Comparison of ENCODE assay signal across 11 cellular contexts in the genomic region with DNA sequence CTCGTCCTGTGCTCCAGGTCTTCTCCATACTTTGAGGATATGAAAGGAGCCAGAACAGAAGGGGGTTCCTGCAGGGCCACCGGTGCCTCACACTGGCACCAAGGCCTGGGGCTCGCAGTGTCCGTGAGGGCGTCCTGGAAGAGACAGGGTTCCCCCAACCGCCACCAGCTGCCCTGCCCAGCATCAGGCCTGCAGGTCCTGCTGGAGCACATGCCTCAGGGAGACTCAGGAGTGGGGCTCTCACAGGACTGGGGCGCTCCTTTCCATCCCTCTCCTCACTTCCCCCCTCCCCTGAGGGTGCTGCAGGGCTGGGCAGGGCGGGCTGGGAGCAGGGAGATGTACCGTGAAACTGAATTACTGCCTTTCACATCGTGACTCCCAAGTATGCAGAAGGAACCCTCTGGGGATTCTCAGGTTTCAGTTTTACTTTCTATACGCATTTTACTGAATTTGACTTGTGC. TPM values are rescaled to one million over a fixed set of nuclear protein-coding genes. Genes with fewer than 3 reads are reported as not detected.
DNase-seq lines count a peak whose midpoint lies in the region; ATAC-seq and TF ChIP-seq lines count a peak whose summit lies in the region.
"Had no signal": no experiment of that assay in that cellular context is flagged by ENCODE, and none has a peak within 500 bp of the region (broad histone marks: within the 10 kb centered on the region; RNA-seq: fewer than 3 reads in every experiment).

No MANE protein-coding gene starts in this region.

- H3K27ac Mint-ChIP-seq in endodermal cell, result no peak overlapping the region
- H3K27ac Mint-ChIP-seq: activated naive CD4-positive, alpha-beta T cell treated with anti-CD3 and anti-CD28 coated beads, Interleukin-2, amount 10 ng/mL, durations not matched to agents 7 days and 5 days had no signal

- H3K27me3 ChIP-seq in endodermal cell (ENCODE audit: control insufficient read depth, insufficient read depth, low read length, poor library complexity, severe bottlenecking) (no peaks in the 10 kb centered on the region), ascending aorta (no peaks in the 10 kb centered on the region)

- H3K4me1 ChIP-seq in endodermal cell (ENCODE audit: control insufficient read depth, insufficient read depth, low read length) (no peaks in the 10 kb centered on the region), ascending aorta (no peaks in the 10 kb centered on the region)

- H3K27ac ChIP-seq in endodermal cell (ENCODE audit: low read depth, low read length) (no peak overlapping the region), ascending aorta (no peak overlapping the region)

- H3K9me3 ChIP-seq in endodermal cell (ENCODE audit: control insufficient read depth, low read length), result peaks cover 21% of the 10 kb centered on the region
- H3K9me3 ChIP-seq in ascending aorta, result no peaks in the 10 kb centered on the region

- H3K27me3 Mint-ChIP-seq in endodermal cell (ENCODE audit: insufficient read depth), result no peaks in the 10 kb centered on the region
- H3K27me3 Mint-ChIP-seq: activated naive CD4-positive, alpha-beta T cell treated with anti-CD3 and anti-CD28 coated beads, Interleukin-2, amount 10 ng/mL, durations not matched to agents 7 days and 5 days had no signal

- DNase-seq in DMS79 treated with DMSO at 0.1 percent for 48 hours (lab: John Stamatoyannopoulos, UW) (peak; percentile 57), choroid plexus epithelial cell (ENCODE audit: low read depth) (peak; percentile 72), NCI-H748 (lab: John Stamatoyannopoulos, UW; ENCODE audit: unreplicated experiment) (no peak), endodermal cell (no peak), ascending aorta (ENCODE audit: low spot score in 2 of 2) (no peak)
- DNase-seq: activated naive CD4-positive, alpha-beta T cell treated with anti-CD3 and anti-CD28 coated beads, Interleukin-2, amount 10 ng/mL, durations not matched to agents 7 days and 5 days; effector memory CD4-positive, alpha-beta T cell; NK-92 treated with Interleukin-12 subunit alpha and Interleukin-12 subunit beta, amount 100 ng/mL, for 24 hours had no signal

- peaks cover 46% of the 10 kb centered on the region for H3K36me3 Mint-ChIP-seq in endodermal cell (ENCODE audit: low read depth)

- no peak overlapping the region for H3K4me3 Mint-ChIP-seq in endodermal cell
- H3K4me3 Mint-ChIP-seq: activated naive CD4-positive, alpha-beta T cell treated with anti-CD3 and anti-CD28 coated beads, Interleukin-2, amount 10 ng/mL, durations not matched to agents 7 days and 5 days had no signal

- no peaks in the 10 kb centered on the region for H3K4me1 Mint-ChIP-seq in endodermal cell
- H3K4me1 Mint-ChIP-seq: activated naive CD4-positive, alpha-beta T cell treated with anti-CD3 and anti-CD28 coated beads, Interleukin-2, amount 10 ng/mL, durations not matched to agents 7 days and 5 days had no signal

- H3K9me3 Mint-ChIP-seq in endodermal cell, result no peaks in the 10 kb centered on the region
- H3K9me3 Mint-ChIP-seq: activated naive CD4-positive, alpha-beta T cell treated with anti-CD3 and anti-CD28 coated beads, Interleukin-2, amount 10 ng/mL, durations not matched to agents 7 days and 5 days had no signal

- H3K9ac ChIP-seq in endodermal cell (ENCODE audit: extremely low read depth, low read length, poor library complexity, severe bottlenecking), result no peak overlapping the region

- H3K4me3 ChIP-seq in choroid plexus epithelial cell (ENCODE audit: low read depth, low read length), result no peak overlapping the region
- H3K4me3 ChIP-seq in endodermal cell (ENCODE audit: low read length), result no peak overlapping the region
- H3K4me3 ChIP-seq in ascending aorta, result no peak overlapping the region

- intact Hi-C loops in ascending aorta (cut with DNase I), result no loop called here

- TF ChIP-seq CTCF in choroid plexus epithelial cell (conservative IDR thresholded peaks at IDR 0.05; ENCODE audit: low read depth, low read length) (no peak), endodermal cell (conservative IDR thresholded peaks at IDR 0.05) (no peak), ascending aorta (IDR thresholded peaks at IDR 0.05) (no peak)

- ATAC-seq in GM19468 (IDR thresholded peaks at IDR 0.05; ENCODE audit: extremely low read depth, unreplicated experiment) (peak; percentile 63), HG03378 (IDR thresholded peaks at IDR 0.05; ENCODE audit: unreplicated experiment) (peak; percentile 81), HG02588 (IDR thresholded peaks at IDR 0.05; ENCODE audit: unreplicated experiment) (no peak)

- peaks cover 48% of the 10 kb centered on the region for H3K36me3 ChIP-seq in endodermal cell (ENCODE audit: control insufficient read depth, insufficient read depth, low read length)
- H3K36me3 ChIP-seq in ascending aorta, result peaks cover 9 to 28% of the 10 kb centered on the region in 2 donors

- WGBS in endodermal cell (ENCODE audit: insufficient coverage in 1 of 2, insufficient read length in 1 of 2), 2 experiments, result 93 to 99% methylated on average over 8 to 11 of the region's 11 CpGs

RNA-seq across cellular contexts. Expression of a gene that starts 31.7 kb away (rescaled TPM):
- total RNA-seq in endodermal cell (10 to 100 TPM; 35.6 to 36.5 TPM), ascending aorta (0.32 TPM)
- 16.6 TPM for polyA plus RNA-seq in endodermal cell (2013, experiment 1 of 2)
- 18.2 TPM for polyA plus RNA-seq in endodermal cell (2013, experiment 2 of 2)

RNA-seq across cellular contexts. Expression of a gene that starts 49.3 kb away (rescaled TPM):
- under 1 TPM; 0.22 to 0.70 TPM for total RNA-seq in endodermal cell
- polyA plus RNA-seq in endodermal cell (2013, experiment 1 of 2), result 2.0 TPM
- polyA plus RNA-seq in endodermal cell (2013, experiment 2 of 2), result 1.5 TPM
- total RNA-seq in ascending aorta, result 13.8 TPM

Comparison
In these comparisons a context has a peak if more than half of its experiments do, and no peak if none do; other contexts are left out.
1. DNase-seq: peak in DMS79 treated with DMSO at 0.1 percent for 48 hours (single experiment) and choroid plexus epithelial cell (single experiment); none in NCI-H748 (single experiment), endodermal cell (single experiment) and ascending aorta (0 of 2).
2. RNA of a gene that starts 31.7 kb away (total RNA-seq): 35.6 to 36.5 TPM in endodermal cell; 0.32 TPM in ascending aorta (single experiment); every median in the first group is over 10 times any median in the second.